ENCODE assay signal across 11 cellular contexts in the genomic region with DNA sequence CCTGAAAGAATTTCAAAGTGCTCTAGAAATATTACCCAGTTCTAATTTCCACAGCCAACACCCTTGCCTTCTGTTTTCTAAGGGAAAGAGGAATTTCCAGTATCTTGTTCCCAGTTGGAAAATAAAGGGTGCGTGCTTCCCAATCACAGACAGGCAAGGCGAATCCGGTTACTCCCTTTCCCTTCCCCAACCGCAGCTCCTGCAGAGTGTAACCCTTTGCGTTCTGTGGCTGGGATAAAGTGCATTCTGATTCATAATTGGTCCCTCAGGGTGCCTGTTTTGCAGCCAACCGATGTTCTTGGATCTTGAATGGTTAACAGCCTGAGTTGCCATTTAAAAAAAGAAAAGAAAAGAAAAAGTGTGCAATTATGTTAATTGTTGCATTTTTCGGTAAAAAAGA. TPM values are rescaled to one million over a fixed set of nuclear protein-coding genes. Genes with fewer than 3 reads are reported as not detected.
DNase-seq lines count a peak whose midpoint lies in the region; ATAC-seq and TF ChIP-seq lines count a peak whose summit lies in the region.
"Had no signal": no experiment of that assay in that cellular context is flagged by ENCODE, and none has a peak within 500 bp of the region (broad histone marks: within the 10 kb centered on the region; RNA-seq: fewer than 3 reads in every experiment).

No MANE protein-coding gene starts in this region.

- ATAC-seq in foreskin keratinocyte = peak; percentile 59
- no peak for ATAC-seq in stimulated activated memory B cell treated with anti-CD40 and anti-IgM and Interleukin-4, amounts not matched to agents 10 μg/mL and 1 μg/mL and 100 μg/mL, for 72 hours
- no peak for ATAC-seq in HG03457 (IDR thresholded peaks at IDR 0.05; ENCODE audit: unreplicated experiment)

- H3K4me2 ChIP-seq in neural cell (ENCODE audit: low read length) = no peak overlapping the region

- TF ChIP-seq CTCF in foreskin keratinocyte (conservative IDR thresholded peaks at IDR 0.05) = no peak
- no peak for TF ChIP-seq CTCF in neural cell (IDR thresholded peaks at IDR 0.05; ENCODE audit: poor library complexity, severe bottlenecking)

- H3K4me3 ChIP-seq in neural cell (ENCODE audit: low read length) = peak overlapping the region; percentile 12

- H3K27me3 ChIP-seq in foreskin keratinocyte (no peaks in the 10 kb centered on the region), neural cell (ENCODE audit: insufficient read depth, low read depth, low read length) (no peaks in the 10 kb centered on the region)

- no peak overlapping the region for H2AFZ ChIP-seq in neural cell (ENCODE audit: low read depth, low read length)

- H3K27me3 Mint-ChIP-seq in activated naive CD8-positive, alpha-beta T cell treated with anti-CD3 and anti-CD28 coated beads for 36 hours = no peaks in the 10 kb centered on the region
- no peaks in the 10 kb centered on the region for H3K27me3 Mint-ChIP-seq in stimulated activated memory B cell treated with anti-CD40 and anti-IgM and Interleukin-4, amounts not matched to agents 10 μg/mL and 1 μg/mL and 100 μg/mL, for 72 hours
- H3K27me3 Mint-ChIP-seq: dendritic cell treated with granulocyte-macrophage colony-stimulating factor and Interleukin-4, amounts not matched to agents 40 ng/mL and 50 ng/mL, for 4 days had no signal

- TF ChIP-seq EP300 in neural cell (conservative IDR thresholded peaks at IDR 0.05; ENCODE audit: poor library complexity, severe bottlenecking) = no peak

- DNase-seq in AG08395 (ENCODE audit: low spot score) (peak; percentile 59), SK-N-DZ (ENCODE audit: low spot score) (peak; percentile 9), foreskin keratinocyte (peak in 1 of 2 donors; percentile 45), NCI-H128 (lab: John Stamatoyannopoulos, UW; ENCODE audit: unreplicated experiment) (no peak)
- no peak for DNase-seq in activated naive CD8-positive, alpha-beta T cell treated with anti-CD3 and anti-CD28 coated beads for 36 hours
- DNase-seq: C1 segment of cervical spinal cord; stimulated activated naive CD4-positive, alpha-beta T cell had no signal

- H3K79me2 ChIP-seq in neural cell (replicated peaks; ENCODE audit: insufficient read depth, low read length) = no peaks in the 10 kb centered on the region

- H3K4me1 ChIP-seq in foreskin keratinocyte = peaks cover 15% of the 10 kb centered on the region

- H3K9me3 ChIP-seq in neural cell (ENCODE audit: low read length) = no peaks in the 10 kb centered on the region

- H3K4me1 Mint-ChIP-seq in activated naive CD8-positive, alpha-beta T cell treated with anti-CD3 and anti-CD28 coated beads for 36 hours = peaks cover 9% of the 10 kb centered on the region
- H3K4me1 Mint-ChIP-seq in stimulated activated memory B cell treated with anti-CD40 and anti-IgM and Interleukin-4, amounts not matched to agents 10 μg/mL and 1 μg/mL and 100 μg/mL, for 72 hours = no peaks in the 10 kb centered on the region

- peaks cover 4% of the 10 kb centered on the region for H3K36me3 Mint-ChIP-seq in activated naive CD8-positive, alpha-beta T cell treated with anti-CD3 and anti-CD28 coated beads for 36 hours
- no peaks in the 10 kb centered on the region for H3K36me3 Mint-ChIP-seq in stimulated activated memory B cell treated with anti-CD40 and anti-IgM and Interleukin-4, amounts not matched to agents 10 μg/mL and 1 μg/mL and 100 μg/mL, for 72 hours

- peaks cover 1% of the 10 kb centered on the region for H3K9me3 Mint-ChIP-seq in activated naive CD8-positive, alpha-beta T cell treated with anti-CD3 and anti-CD28 coated beads for 36 hours
- H3K9me3 Mint-ChIP-seq in stimulated activated memory B cell treated with anti-CD40 and anti-IgM and Interleukin-4, amounts not matched to agents 10 μg/mL and 1 μg/mL and 100 μg/mL, for 72 hours = no peaks in the 10 kb centered on the region

- no peaks in the 10 kb centered on the region for H3F3A ChIP-seq in neural cell (ENCODE audit: insufficient read depth, low read length, poor library complexity, severe bottlenecking)

- H3K36me3 ChIP-seq in neural cell (ENCODE audit: insufficient read depth, low read length) = no peaks in the 10 kb centered on the region

- no peaks in the 10 kb centered on the region for H3K9me2 ChIP-seq in neural cell (ENCODE audit: insufficient read depth, low read length)

- H3K27ac ChIP-seq in foreskin keratinocyte (no peak overlapping the region), neural cell (ENCODE audit: low read length) (no peak overlapping the region)

- no peak overlapping the region for H3K4me3 Mint-ChIP-seq in activated naive CD8-positive, alpha-beta T cell treated with anti-CD3 and anti-CD28 coated beads for 36 hours
- no peak overlapping the region for H3K4me3 Mint-ChIP-seq in stimulated activated memory B cell treated with anti-CD40 and anti-IgM and Interleukin-4, amounts not matched to agents 10 μg/mL and 1 μg/mL and 100 μg/mL, for 72 hours
- H3K4me3 Mint-ChIP-seq: dendritic cell treated with granulocyte-macrophage colony-stimulating factor and Interleukin-4, amounts not matched to agents 40 ng/mL and 50 ng/mL, for 4 days had no signal

- no peak overlapping the region for H3K9ac ChIP-seq in neural cell (ENCODE audit: low read length)

- H3K27ac Mint-ChIP-seq in activated naive CD8-positive, alpha-beta T cell treated with anti-CD3 and anti-CD28 coated beads for 36 hours = no peak overlapping the region
- no peak overlapping the region for H3K27ac Mint-ChIP-seq in stimulated activated memory B cell treated with anti-CD40 and anti-IgM and Interleukin-4, amounts not matched to agents 10 μg/mL and 1 μg/mL and 100 μg/mL, for 72 hours
- H3K27ac Mint-ChIP-seq: dendritic cell treated with granulocyte-macrophage colony-stimulating factor and Interleukin-4, amounts not matched to agents 40 ng/mL and 50 ng/mL, for 4 days had no signal

- TF ChIP-seq RAD21 in neural cell (conservative IDR thresholded peaks at IDR 0.05) = no peak

- H4K20me1 ChIP-seq in neural cell (ENCODE audit: insufficient read depth) = no peaks in the 10 kb centered on the region

TF ChIP-seq in neural cell, 6 proteins besides CTCF, POLR2A, EP300 and RAD21:
- TF ChIP-seq SMC3 (conservative IDR thresholded peaks at IDR 0.05; ENCODE audit: poor library complexity) (no peak), TAF1 (IDR thresholded peaks at IDR 0.05; ENCODE audit: low read depth) (no peak), POLR2AphosphoS5 (IDR thresholded peaks at IDR 0.05) (no peak), MXI1 (conservative IDR thresholded peaks at IDR 0.05; ENCODE audit: poor library complexity, severe bottlenecking) (no peak), EZH2 (IDR thresholded peaks at IDR 0.05; ENCODE audit: borderline replicate concordance, insufficient read depth, low read length, poor library complexity, severe bottlenecking) (no peak)
- TF ChIP-seq, protein P1, sequence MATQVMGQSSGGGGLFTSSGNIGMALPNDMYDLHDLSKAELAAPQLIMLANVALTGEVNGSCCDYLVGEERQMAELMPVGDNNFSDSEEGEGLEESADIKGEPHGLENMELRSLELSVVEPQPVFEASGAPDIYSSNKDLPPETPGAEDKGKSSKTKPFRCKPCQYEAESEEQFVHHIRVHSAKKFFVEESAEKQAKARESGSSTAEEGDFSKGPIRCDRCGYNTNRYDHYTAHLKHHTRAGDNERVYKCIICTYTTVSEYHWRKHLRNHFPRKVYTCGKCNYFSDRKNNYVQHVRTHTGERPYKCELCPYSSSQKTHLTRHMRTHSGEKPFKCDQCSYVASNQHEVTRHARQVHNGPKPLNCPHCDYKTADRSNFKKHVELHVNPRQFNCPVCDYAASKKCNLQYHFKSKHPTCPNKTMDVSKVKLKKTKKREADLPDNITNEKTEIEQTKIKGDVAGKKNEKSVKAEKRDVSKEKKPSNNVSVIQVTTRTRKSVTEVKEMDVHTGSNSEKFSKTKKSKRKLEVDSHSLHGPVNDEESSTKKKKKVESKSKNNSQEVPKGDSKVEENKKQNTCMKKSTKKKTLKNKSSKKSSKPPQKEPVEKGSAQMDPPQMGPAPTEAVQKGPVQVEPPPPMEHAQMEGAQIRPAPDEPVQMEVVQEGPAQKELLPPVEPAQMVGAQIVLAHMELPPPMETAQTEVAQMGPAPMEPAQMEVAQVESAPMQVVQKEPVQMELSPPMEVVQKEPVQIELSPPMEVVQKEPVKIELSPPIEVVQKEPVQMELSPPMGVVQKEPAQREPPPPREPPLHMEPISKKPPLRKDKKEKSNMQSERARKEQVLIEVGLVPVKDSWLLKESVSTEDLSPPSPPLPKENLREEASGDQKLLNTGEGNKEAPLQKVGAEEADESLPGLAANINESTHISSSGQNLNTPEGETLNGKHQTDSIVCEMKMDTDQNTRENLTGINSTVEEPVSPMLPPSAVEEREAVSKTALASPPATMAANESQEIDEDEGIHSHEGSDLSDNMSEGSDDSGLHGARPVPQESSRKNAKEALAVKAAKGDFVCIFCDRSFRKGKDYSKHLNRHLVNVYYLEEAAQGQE (IDR thresholded peaks at IDR 0.05; ENCODE audit: borderline replicate concordance) = no peak
TF ChIP-seq in neural cell: peak in this region for 0.

RNA-seq across cellular contexts. Expression of a gene that starts 40.6 kb away (rescaled TPM):
- polyA plus RNA-seq in SK-N-DZ (2014; cell fraction: cytosol; rRNA removed) = 16.2 and 17.3 TPM in 2 replicates
- polyA plus RNA-seq in SK-N-DZ (2014; cell fraction: nucleus; rRNA removed) = 19.3 and 23.9 TPM in 2 replicates
- total RNA-seq in foreskin keratinocyte = 7.6 and 9.0 TPM in 2 replicates
- polyA plus RNA-seq in foreskin keratinocyte = 0.84 and 0.90 TPM in 2 replicates
- polyA plus RNA-seq in neural cell = 54.8 and 63.3 TPM in 2 replicates
- 172 and 213 TPM in 2 replicates for polyA minus RNA-seq in neural cell
- total RNA-seq in activated naive CD8-positive, alpha-beta T cell treated with anti-CD3 and anti-CD28 coated beads for 36 hours = 10 to 100 TPM; 17.8 to 19.2 TPM

Comparison
In these comparisons a context has a peak if more than half of its experiments do, and no peak if none do; other contexts are left out.
1. DNase-seq: peak in AG08395 (single experiment) and SK-N-DZ (single experiment); none in activated naive CD8-positive, alpha-beta T cell treated with anti-CD3 and anti-CD28 coated beads for 36 hours (single experiment) and NCI-H128 (single experiment).